ENCODE assay signal across 6 cellular contexts in the genomic region with DNA sequence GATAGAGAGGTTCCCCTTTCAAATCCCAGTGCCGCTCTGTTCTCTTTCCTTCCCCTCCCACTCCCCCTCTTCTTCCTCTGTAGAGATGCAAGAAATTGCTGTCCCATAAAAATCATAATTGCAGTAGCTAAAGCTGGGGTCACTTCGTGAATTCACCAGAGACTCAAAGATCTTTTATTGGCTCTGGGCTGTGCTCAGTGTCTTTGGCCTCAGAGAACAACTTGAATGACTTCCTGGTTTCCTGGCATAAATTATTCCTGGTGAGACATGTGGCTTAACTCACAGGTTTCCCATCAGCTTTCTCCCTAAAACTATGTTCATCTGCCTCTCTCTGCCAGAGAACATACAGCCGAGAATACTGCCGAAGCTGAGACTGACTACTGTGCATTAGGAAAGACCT. TPM values are rescaled to one million over a fixed set of nuclear protein-coding genes. Genes with fewer than 3 reads are reported as not detected.
DNase-seq lines count a peak whose midpoint lies in the region; ATAC-seq, FAIRE-seq and TF ChIP-seq lines count a peak whose summit lies in the region.
"Not testable (repeated sequence)": the region's sequence is repeated elsewhere in the genome, so short reads cannot be mapped to it uniquely, and the experiment has no call there.

No MANE protein-coding gene starts in this region.

- H4K8ac ChIP-seq in IMR-90 (ENCODE audit: low read depth in 2 of 2, low read length in 2 of 2), result not testable (repeated sequence)

- not testable (repeated sequence) for H2BK20ac ChIP-seq in IMR-90 (ENCODE audit: low read depth, low read length)

- not testable (repeated sequence) for H3K9ac ChIP-seq in IMR-90 (ENCODE audit: low read depth, low read length); GM12878 (ENCODE audit: control insufficient read depth, insufficient read depth, low read length); keratinocyte (ENCODE audit: control insufficient read depth, extremely low read depth, insufficient read depth, low read length)

- not testable (repeated sequence) for H2BK120ac ChIP-seq in IMR-90 (ENCODE audit: low read depth, low read length)

- SMC1A ChIA-PET in GM12878 (lab: Charles Lee; ENCODE audit: uncharacterized antibody, unreplicated experiment), result not testable (repeated sequence)

- dilution Hi-C loops in IMR-90 (cut with HindIII; ENCODE audit: low sequenced_read_pairs, unreplicated experiment); keratinocyte (cut with MboI; ENCODE audit: extremely low pct_ligation_motif_present, low sequenced_read_pairs): not testable (repeated sequence)

- H3K27ac ChIP-seq in C4-2B, result peak overlapping the region; percentile 8; the same call in 1 of the 2 replicates
- H3K27ac ChIP-seq in IMR-90 (ENCODE audit: insufficient read depth, low read length); GM12878 (ENCODE audit: control insufficient read depth, insufficient read depth); keratinocyte (ENCODE audit: control insufficient read depth, insufficient read depth, low read length): not testable (repeated sequence)
- peak overlapping the region; percentile 75 to 93 (median 92) for H3K27ac ChIP-seq in gastrocnemius medialis

- H4K20me1 ChIP-seq in IMR-90 (ENCODE audit: insufficient read depth, low read length); GM12878 (ENCODE audit: control insufficient read depth, insufficient read depth); keratinocyte (ENCODE audit: control insufficient read depth, extremely low read depth, insufficient read depth, low read length): not testable (repeated sequence)

- not testable (repeated sequence) for H3K18ac ChIP-seq in IMR-90 (ENCODE audit: low read depth, low read length)

- not testable (repeated sequence) for H3K79me2 ChIP-seq in GM12878 (ENCODE audit: control insufficient read depth, insufficient read depth, low read length); keratinocyte (ENCODE audit: control insufficient read depth, insufficient read depth, low read length)

- WGBS in IMR-90 (ENCODE audit: extremely low coverage in 2 of 2, insufficient read length in 1 of 2), 2 experiments, result no CpG with 5 or more reads among the region's 4 CpGs
- WGBS in GM12878 (ENCODE audit: insufficient coverage, insufficient replicate concordance, low lambda C conversion rate, missing lambda C conversion rate), result 100% methylated on average over 3 of the region's 4 CpGs

- H2BK5ac ChIP-seq in IMR-90 (ENCODE audit: low read depth, low read length, poor library complexity, severe bottlenecking), result not testable (repeated sequence)

- peak; percentile 27 for FAIRE-seq in GM12878 (lab: Jason Lieb, UNC)
- peak; percentile 52 for FAIRE-seq in keratinocyte (lab: Jason Lieb, UNC)

- H3K4me2 ChIP-seq in IMR-90 (ENCODE audit: low read depth, low read length); GM12878 (ENCODE audit: control insufficient read depth, insufficient read depth); keratinocyte (ENCODE audit: control insufficient read depth, extremely low read depth, insufficient read depth, low read depth, low read length): not testable (repeated sequence)

- not testable (repeated sequence) for H3K56ac ChIP-seq in IMR-90 (ENCODE audit: extremely low read depth, insufficient read depth, low read length)

- BruUV-seq in IMR-90 (replicated peaks; lab: Mats Ljungman, UMichigan), result TSS peak; percentile 71
- not testable (repeated sequence) for BruUV-seq in GM12878 (replicated peaks; lab: Mats Ljungman, UMichigan)

- H3K36me3 ChIP-seq in IMR-90 (ENCODE audit: control insufficient read depth, insufficient read depth, low read length) (peaks cover 24% of the 10 kb centered on the region), keratinocyte (ENCODE audit: control insufficient read depth in 2 of 2, extremely low read depth in 1 of 2, insufficient read depth in 2 of 2, low read length in 2 of 2) (peaks cover 11 to 13% of the 10 kb centered on the region in 2 experiments)
- not testable (repeated sequence) for H3K36me3 ChIP-seq in GM12878 (ENCODE audit: control insufficient read depth in 2 of 2, insufficient read depth in 2 of 2, low read length in 1 of 2); mucosa of descending colon (ENCODE audit: low read depth); gastrocnemius medialis

- TF ChIP-seq POLR2A in IMR-90 (IDR thresholded peaks at IDR 0.05; ENCODE audit: low read depth, low read length); GM12878 (IDR thresholded peaks at IDR 0.05; ENCODE audit: low read depth, low read length); gastrocnemius medialis (IDR thresholded peaks at IDR 0.05): not testable (repeated sequence)

- H2AK9ac ChIP-seq in IMR-90 (replicated peaks; ENCODE audit: low read depth, low read length, poor library complexity), result not testable (repeated sequence)

- H3K4me1 ChIP-seq in IMR-90 (ENCODE audit: control insufficient read depth, insufficient read depth, low read length); GM12878 (ENCODE audit: control insufficient read depth, insufficient read depth, low read length): not testable (repeated sequence)
- H3K4me1 ChIP-seq in keratinocyte (ENCODE audit: control insufficient read depth, extremely low read depth, insufficient read depth, low read length) (peaks cover 14% of the 10 kb centered on the region), mucosa of descending colon (ENCODE audit: low read depth) (peaks cover 17% of the 10 kb centered on the region), gastrocnemius medialis (peaks cover 32 to 50% of the 10 kb centered on the region in 2 donors)

- H4K5ac ChIP-seq in IMR-90 (ENCODE audit: low read depth, low read length), result not testable (repeated sequence)

- not testable (repeated sequence) for H2AK5ac ChIP-seq in IMR-90 (ENCODE audit: low read depth, low read length)

- H2AFZ ChIP-seq in IMR-90 (replicated peaks; ENCODE audit: low read length, poor library complexity); GM12878 (ENCODE audit: control insufficient read depth, low read depth, low read length); keratinocyte (ENCODE audit: control insufficient read depth, low read length): not testable (repeated sequence)

- CTCF ChIA-PET in IMR-90 (lab: Yijun Ruan, JAX); GM12878 (lab: Yijun Ruan, JAX): not testable (repeated sequence)

- not testable (repeated sequence) for TF ChIP-seq CTCF in C4-2B (conservative IDR thresholded peaks at IDR 0.05); IMR-90 (conservative IDR thresholded peaks at IDR 0.05; ENCODE audit: low read depth, low read length); GM12878 (IDR thresholded peaks at IDR 0.05 in 2 of 3, conservative IDR thresholded peaks at IDR 0.05 in 1 of 3; ENCODE audit: control insufficient read depth in 2 of 3, extremely low read depth in 1 of 3, insufficient read depth in 1 of 3, low read depth in 3 of 3, low read length in 3 of 3); keratinocyte (optimal IDR thresholded peaks at IDR 0.05 in 1 of 3, IDR thresholded peaks at IDR 0.05 in 1 of 3, conservative IDR thresholded peaks at IDR 0.05 in 1 of 3; ENCODE audit: extremely low read depth in 1 of 3, insufficient read depth in 2 of 3, low read length in 3 of 3); mucosa of descending colon (IDR thresholded peaks at IDR 0.05); gastrocnemius medialis (IDR thresholded peaks at IDR 0.05 in 4 of 5, conservative IDR thresholded peaks at IDR 0.05 in 1 of 5)

- not testable (repeated sequence) for H4K91ac ChIP-seq in IMR-90 (ENCODE audit: insufficient read depth, low read depth, low read length)

- RAD21 ChIA-PET in GM12878 (lab: Charles Lee; ENCODE audit: unreplicated experiment), result not testable (repeated sequence)

- not testable (repeated sequence) for H3K4ac ChIP-seq in IMR-90 (ENCODE audit: low read depth, low read length)

- not testable (repeated sequence) for TF ChIP-seq RAD21 in IMR-90 (IDR thresholded peaks at IDR 0.05; ENCODE audit: low read length); GM12878 (IDR thresholded peaks at IDR 0.05; ENCODE audit: insufficient read depth, low read depth, low read length)

- H3K9me3 ChIP-seq in IMR-90 (ENCODE audit: control insufficient read depth, insufficient read depth, low read length); GM12878 (replicated peaks; ENCODE audit: control insufficient read depth, insufficient read depth, low read length); keratinocyte (ENCODE audit: control insufficient read depth, low read depth, low read length); mucosa of descending colon; gastrocnemius medialis: not testable (repeated sequence)

- not testable (repeated sequence) for TF ChIP-seq EP300 in GM12878 (IDR thresholded peaks at IDR 0.05; ENCODE audit: borderline replicate concordance in 1 of 2, control insufficient read depth in 1 of 2, low read depth in 2 of 2, low read length in 2 of 2)

- H3K9me1 ChIP-seq in IMR-90 (ENCODE audit: insufficient read depth, low read length); keratinocyte (ENCODE audit: control insufficient read depth, extremely low read depth, insufficient read depth, low read length): not testable (repeated sequence)

- not testable (repeated sequence) for DNase-seq in IMR-90; GM12878 (ENCODE audit: low read depth, low spot score); keratinocyte (ENCODE audit: low read depth, low spot score); mucosa of descending colon; gastrocnemius medialis

- not testable (repeated sequence) for H3K14ac ChIP-seq in IMR-90 (replicated peaks; ENCODE audit: low read depth, low read length)

- not testable (repeated sequence) for H3K4me3 ChIP-seq in IMR-90 (ENCODE audit: insufficient read depth, low read depth, low read length); GM12878; keratinocyte (ENCODE audit: control insufficient read depth in 2 of 3, extremely low read depth in 1 of 3, insufficient read depth in 2 of 3, low read depth in 1 of 3, low read length in 3 of 3); mucosa of descending colon; gastrocnemius medialis

- not testable (repeated sequence) for H3K23ac ChIP-seq in IMR-90 (ENCODE audit: low read depth, low read length)

- in situ Hi-C loops in IMR-90 (cut with MboI; ENCODE audit: low sequenced_read_pairs); GM12878 (cut with MboI); gastrocnemius medialis (cut with MboI; ENCODE audit: low sequenced_read_pairs in 4 of 4): not testable (repeated sequence)

- not testable (repeated sequence) for ATAC-seq in IMR-90 (ENCODE audit: low read depth); GM12878; gastrocnemius medialis
- ATAC-seq in mucosa of descending colon, result peak; percentile 53

- H3K79me1 ChIP-seq in IMR-90 (ENCODE audit: low read depth in 1 of 2, low read length in 2 of 2), result not testable (repeated sequence)

- H2BK15ac ChIP-seq in IMR-90 (ENCODE audit: low read depth, low read length), result not testable (repeated sequence)

- not testable (repeated sequence) for H3K27me3 ChIP-seq in IMR-90 (ENCODE audit: control insufficient read depth, insufficient read depth, low read length); GM12878 (replicated peaks in 1 of 2; ENCODE audit: control insufficient read depth in 2 of 2, insufficient read depth in 2 of 2, low read length in 1 of 2); keratinocyte (ENCODE audit: control insufficient read depth, extremely low read depth, insufficient read depth, low read length); gastrocnemius medialis

- intact Hi-C loops in IMR-90 (cut with micrococcal nuclease); GM12878 (cut with micrococcal nuclease; ENCODE audit: unreplicated experiment); mucosa of descending colon (cut with DNase I, micrococcal nuclease); gastrocnemius medialis (cut with DNase I; ENCODE audit: low total_unique reads): not testable (repeated sequence)

- POLR2A ChIA-PET in IMR-90 (lab: Charles Lee; ENCODE audit: unreplicated experiment); GM12878 (lab: Charles Lee): not testable (repeated sequence)

RNA-seq across cellular contexts. Expression of gene LIMK2, which starts 7.1 kb away (rescaled TPM):
- total RNA-seq in IMR-90 (2012; rRNA removed) (25.0 and 31.9 TPM in 2 replicates), GM12878 (2014; rRNA removed) (32.3 and 34.9 TPM in 2 replicates), GM12878 (2014; rRNA removed; fragmentation: Illumina TruSeq; extraction: Trizol) (21.1 and 23.7 TPM in 2 replicates), GM12878 (2021) (33.5 and 40.4 TPM in 2 replicates), mucosa of descending colon (100 to 1,000 TPM in 2 of 3 donors, 10 to 100 TPM in 1; 76.7 to 137 (median 120) TPM), gastrocnemius medialis (10 to 100 TPM in 1 of 4 donors, 1 to 10 TPM in 3; 4.0 to 12.6 (median 7.1) TPM)
- polyA plus RNA-seq in IMR-90 (2012; rRNA removed) (14.0 and 14.5 TPM in 2 replicates), GM12878 (2011; rRNA removed) (8.1 and 12.1 TPM in 2 replicates), GM12878 (2014; fragmentation: Illumina TruSeq; extraction: Trizol) (20.6 and 29.8 TPM in 2 replicates), GM12878 (2014; fragmentation: Nextera tagmentation; extraction: Ambion mirVana) (1 to 10 TPM; 2.9 to 5.0 TPM), GM12878 (2014; rRNA removed) (23.3 and 24.2 TPM in 2 replicates), GM12878 (2016; fragmentation: Nextera tagmentation; extraction: Ambion mirVana) (10 to 100 TPM; 31.2 to 32.2 TPM), keratinocyte (28.8 to 56.3 TPM (median 42.6 TPM) in 3 replicates)
- polyA plus RNA-seq in IMR-90 (2012; cell fraction: cytosol; rRNA removed), result 7.5 and 8.9 TPM in 2 replicates
- 24.8 and 31.3 TPM in 2 replicates for polyA plus RNA-seq in IMR-90 (2012; cell fraction: nucleus; rRNA removed; ENCODE audit: low replicate concordance)
- 97.5 and 99.4 TPM in 2 replicates for total RNA-seq in GM12878 (2013; cell fraction: nucleolus; rRNA removed)
- polyA plus RNA-seq in GM12878 (2011; ENCODE audit: low read depth), result 8.4 TPM
- polyA plus RNA-seq in GM12878 (2011; cell fraction: cytosol; rRNA removed), result 13.1 and 15.4 TPM in 2 replicates
- polyA plus RNA-seq in GM12878 (2011; cell fraction: nucleus; rRNA removed), result 26.8 and 55.4 TPM in 2 replicates
- polyA plus RNA-seq in GM12878 (2012), result 13.0 and 13.5 TPM in 2 replicates
- 17.8 and 24.2 TPM in 2 replicates for polyA minus RNA-seq in GM12878 (2011; rRNA and poly(A)+ RNA removed)
- 4.1 and 5.8 TPM in 2 replicates for polyA minus RNA-seq in GM12878 (2011; cell fraction: cytosol; rRNA and poly(A)+ RNA removed)
- 17.0 and 28.4 TPM in 2 replicates for polyA minus RNA-seq in GM12878 (2011; cell fraction: nucleus; rRNA and poly(A)+ RNA removed)
- 118 TPM for polyA plus RNA-seq in keratinocyte (2011; ENCODE audit: low read depth)
- 49.1 and 67.7 TPM in 2 replicates for polyA plus RNA-seq in keratinocyte (2011; cell fraction: cytosol; rRNA removed)
- 166 and 190 TPM in 2 replicates for polyA plus RNA-seq in keratinocyte (2011; cell fraction: nucleus; rRNA removed)
- polyA plus RNA-seq in keratinocyte (2012; ENCODE audit: low replicate concordance), result 97.8 and 136 TPM in 2 replicates
- 62.9 to 141 TPM (median 89.5 TPM) in 3 replicates for polyA minus RNA-seq in keratinocyte
- 27.8 TPM for polyA minus RNA-seq in keratinocyte (2011; cell fraction: cytosol; rRNA and poly(A)+ RNA removed)
- polyA minus RNA-seq in keratinocyte (2011; cell fraction: nucleus; rRNA and poly(A)+ RNA removed), result 91.0 and 121 TPM in 2 replicates

RNA-seq across cellular contexts. Expression of gene RNF185, which starts 45.1 kb away (rescaled TPM):
- total RNA-seq in IMR-90 (2012; rRNA removed), result 30.3 and 34.2 TPM in 2 replicates
- polyA plus RNA-seq in IMR-90 (2012; rRNA removed), result 33.6 and 38.7 TPM in 2 replicates
- polyA plus RNA-seq in IMR-90 (2012; cell fraction: cytosol; rRNA removed), result 19.1 and 21.5 TPM in 2 replicates
- polyA plus RNA-seq in IMR-90 (2012; cell fraction: nucleus; rRNA removed; ENCODE audit: low replicate concordance), result 16.0 and 45.2 TPM in 2 replicates
- total RNA-seq in GM12878 (2013; cell fraction: nucleolus; rRNA removed), result 12.8 and 13.4 TPM in 2 replicates
- total RNA-seq in GM12878 (2014; rRNA removed), result 15.6 and 18.7 TPM in 2 replicates
- total RNA-seq in GM12878 (2014; rRNA removed; fragmentation: Illumina TruSeq; extraction: Trizol), result 18.6 and 19.1 TPM in 2 replicates
- total RNA-seq in GM12878 (2021), result 22.1 and 22.9 TPM in 2 replicates
- 14.5 TPM for polyA plus RNA-seq in GM12878 (2011; ENCODE audit: low read depth)
- 32.6 and 34.7 TPM in 2 replicates for polyA plus RNA-seq in GM12878 (2011; rRNA removed)
- 30.9 and 31.9 TPM in 2 replicates for polyA plus RNA-seq in GM12878 (2011; cell fraction: cytosol; rRNA removed)
- polyA plus RNA-seq in GM12878 (2011; cell fraction: nucleus; rRNA removed), result 17.2 and 19.3 TPM in 2 replicates
- polyA plus RNA-seq in GM12878 (2012), result 16.8 and 17.2 TPM in 2 replicates
- 29.0 and 31.2 TPM in 2 replicates for polyA plus RNA-seq in GM12878 (2014; fragmentation: Illumina TruSeq; extraction: Trizol)
- 10 to 100 TPM in 1 of 2 experiments, 1 to 10 TPM in 1; 7.7 to 10.8 TPM for polyA plus RNA-seq in GM12878 (2014; fragmentation: Nextera tagmentation; extraction: Ambion mirVana)
- 20.2 and 23.1 TPM in 2 replicates for polyA plus RNA-seq in GM12878 (2014; rRNA removed)
- 10 to 100 TPM; 26.8 to 28.9 TPM for polyA plus RNA-seq in GM12878 (2016; fragmentation: Nextera tagmentation; extraction: Ambion mirVana)
- polyA minus RNA-seq in GM12878 (2011; rRNA and poly(A)+ RNA removed), result 17.8 and 22.2 TPM in 2 replicates
- polyA minus RNA-seq in GM12878 (2011; cell fraction: cytosol; rRNA and poly(A)+ RNA removed), result 7.8 and 8.5 TPM in 2 replicates
- 3.4 and 4.6 TPM in 2 replicates for polyA minus RNA-seq in GM12878 (2011; cell fraction: nucleus; rRNA and poly(A)+ RNA removed)
- 35.1 to 44.3 TPM (median 35.4 TPM) in 3 replicates for polyA plus RNA-seq in keratinocyte
- 14.5 TPM for polyA plus RNA-seq in keratinocyte (2011; ENCODE audit: low read depth)
- 28.0 and 37.6 TPM in 2 replicates for polyA plus RNA-seq in keratinocyte (2011; cell fraction: cytosol; rRNA removed)
- polyA plus RNA-seq in keratinocyte (2011; cell fraction: nucleus; rRNA removed), result 40.4 and 40.6 TPM in 2 replicates
- 21.1 and 36.6 TPM in 2 replicates for polyA plus RNA-seq in keratinocyte (2012; ENCODE audit: low replicate concordance)
- 19.9 to 33.9 TPM (median 27.0 TPM) in 3 replicates for polyA minus RNA-seq in keratinocyte
- 20.1 TPM for polyA minus RNA-seq in keratinocyte (2011; cell fraction: cytosol; rRNA and poly(A)+ RNA removed)
- polyA minus RNA-seq in keratinocyte (2011; cell fraction: nucleus; rRNA and poly(A)+ RNA removed), result 17.8 and 25.9 TPM in 2 replicates
- total RNA-seq in mucosa of descending colon, result 10 to 100 TPM; 33.8 to 43.1 (median 38.4) TPM
- 10 to 100 TPM; 23.8 to 28.1 (median 27.6) TPM for total RNA-seq in gastrocnemius medialis
